19 cellular contexts compared by ENCODE assay signal in the genomic region with DNA sequence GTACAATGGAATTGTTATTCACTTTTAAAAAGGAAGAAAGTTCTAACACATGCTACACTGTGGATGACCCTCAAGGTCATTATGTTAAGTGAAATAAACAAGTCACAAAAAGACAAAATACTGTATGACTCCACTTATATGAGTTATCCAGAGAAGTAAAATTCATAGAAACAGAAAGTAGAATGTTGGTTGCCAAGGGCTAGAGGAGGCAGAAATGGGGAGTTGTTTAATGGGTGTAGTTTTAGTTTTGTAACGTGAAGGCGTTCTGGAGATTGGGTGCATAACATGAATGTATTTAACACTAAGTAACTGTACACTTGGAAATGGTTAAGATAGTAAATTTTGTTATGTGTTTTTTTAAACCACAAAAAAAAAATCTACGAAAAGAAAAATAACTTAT. TPM values are rescaled to one million over a fixed set of nuclear protein-coding genes. Genes with fewer than 3 reads are reported as not detected.
DNase-seq lines count a peak whose midpoint lies in the region; ATAC-seq and TF ChIP-seq lines count a peak whose summit lies in the region.
"Had no signal": no experiment of that assay in that cellular context is flagged by ENCODE, and none has a peak within 500 bp of the region (broad histone marks: within the 10 kb centered on the region; RNA-seq: fewer than 3 reads in every experiment).

No MANE protein-coding gene starts in this region.

- H3K27ac ChIP-seq in ACC112 (ENCODE audit: low read depth, low read length) (no peak overlapping the region), OCI-LY3 (ENCODE audit: low read length) (no peak overlapping the region)
- H3K27ac ChIP-seq: C4-2B had no signal

- TF ChIP-seq CTCF in OCI-LY3 (IDR thresholded peaks at IDR 0.05; ENCODE audit: low read depth, low read length): no peak

- no peaks in the 10 kb centered on the region for H3K9me3 Mint-ChIP-seq in dendritic cell treated with granulocyte-macrophage colony-stimulating factor and Interleukin-4, amounts not matched to agents 40 ng/mL and 50 ng/mL, for 4 days
- H3K9me3 Mint-ChIP-seq: CD4-positive, alpha-beta T cell; CD8-positive, alpha-beta T cell had no signal

- H3K79me2 ChIP-seq in ACC112 (ENCODE audit: control insufficient read depth, insufficient read depth, low read length, unreplicated experiment): no peaks in the 10 kb centered on the region
- H3K79me2 ChIP-seq in OCI-LY3 (ENCODE audit: low read length): no peaks in the 10 kb centered on the region

- no peaks in the 10 kb centered on the region for H4K20me1 ChIP-seq in OCI-LY3 (ENCODE audit: insufficient read depth, low read length)
- H4K20me1 ChIP-seq: BLaER1 treated with 17β-estradiol and CSF1 and Interleukin-3, amounts not matched to agents 10 nM and 100 nM had no signal

- H3K4me2 ChIP-seq in OCI-LY3 (ENCODE audit: low read length): 0 out of 2 replicates have a peak overlapping the region, but pooled peaks have one; percentile 3

- no peak overlapping the region for H3K4me3 ChIP-seq in ACC112 (ENCODE audit: low read depth, low read length)
- H3K4me3 ChIP-seq in OCI-LY3 (ENCODE audit: low read length): no peak overlapping the region
- H3K4me3 ChIP-seq in H7 (ENCODE audit: insufficient read depth, low read depth, low read length): no peak overlapping the region
- H3K4me3 ChIP-seq: BLaER1 treated with 17β-estradiol and CSF1 and Interleukin-3, amounts not matched to agents 10 nM and 100 nM had no signal

- H3K27me3 ChIP-seq in ACC112 (ENCODE audit: insufficient read depth, low read length) (no peaks in the 10 kb centered on the region), OCI-LY3 (ENCODE audit: low read depth, low read length) (no peaks in the 10 kb centered on the region), H7 (ENCODE audit: control insufficient read depth, insufficient read depth, low read length) (no peaks in the 10 kb centered on the region)

- no peaks in the 10 kb centered on the region for H3K36me3 ChIP-seq in ACC112 (ENCODE audit: insufficient read depth, low read length)
- H3K36me3 ChIP-seq in OCI-LY3 (replicated peaks; ENCODE audit: low read depth, low read length): no peaks in the 10 kb centered on the region
- H3K36me3 ChIP-seq in H7 (replicated peaks; ENCODE audit: control insufficient read depth, insufficient read depth, low read length): no peaks in the 10 kb centered on the region
- H3K36me3 ChIP-seq: BLaER1 treated with 17β-estradiol and CSF1 and Interleukin-3, amounts not matched to agents 10 nM and 100 nM had no signal

- H3K9me3 ChIP-seq in OCI-LY3 (ENCODE audit: insufficient read depth, low read length): no peaks in the 10 kb centered on the region
- H3K9me3 ChIP-seq: Caco-2 had no signal

- H3K36me3 Mint-ChIP-seq in dendritic cell treated with granulocyte-macrophage colony-stimulating factor and Interleukin-4, amounts not matched to agents 40 ng/mL and 50 ng/mL, for 4 days (ENCODE audit: low read depth): no peaks in the 10 kb centered on the region

- H3K4me1 ChIP-seq in ACC112 (ENCODE audit: control insufficient read depth, insufficient read depth, low read length, unreplicated experiment): peaks cover 15% of the 10 kb centered on the region
- peaks cover 17% of the 10 kb centered on the region for H3K4me1 ChIP-seq in OCI-LY3 (ENCODE audit: low read length)

- peaks cover 21% of the 10 kb centered on the region for H3K4me1 Mint-ChIP-seq in dendritic cell treated with granulocyte-macrophage colony-stimulating factor and Interleukin-4, amounts not matched to agents 40 ng/mL and 50 ng/mL, for 4 days (ENCODE audit: low read depth)
- H3K4me1 Mint-ChIP-seq: B cell had no signal

- no peak overlapping the region for H3K4me3 Mint-ChIP-seq in dendritic cell treated with granulocyte-macrophage colony-stimulating factor and Interleukin-4, amounts not matched to agents 40 ng/mL and 50 ng/mL, for 4 days
- H3K4me3 Mint-ChIP-seq: B cell; CD4-positive, alpha-beta T cell; CD8-positive, alpha-beta T cell had no signal

- H3K27me3 Mint-ChIP-seq in dendritic cell treated with granulocyte-macrophage colony-stimulating factor and Interleukin-4, amounts not matched to agents 40 ng/mL and 50 ng/mL, for 4 days: no peaks in the 10 kb centered on the region
- H3K27me3 Mint-ChIP-seq: B cell; CD4-positive, alpha-beta T cell had no signal

- H3K27ac Mint-ChIP-seq in dendritic cell treated with granulocyte-macrophage colony-stimulating factor and Interleukin-4, amounts not matched to agents 40 ng/mL and 50 ng/mL, for 4 days: peak overlapping the region; percentile 26
- H3K27ac Mint-ChIP-seq: B cell; CD4-positive, alpha-beta T cell; CD8-positive, alpha-beta T cell had no signal

- DNase-seq in left lobe of liver (ENCODE audit: low spot score): no peak
- DNase-seq in H7: no peak
- DNase-seq: 8988T; AML-193; Calu3; CD4-positive, alpha-beta T cell; CD8-positive, alpha-beta T cell; DMS79 treated with DMSO at 0.1 percent for 48 hours; GF-D8 had no signal

- no peak overlapping the region for H3K9ac ChIP-seq in OCI-LY3 (ENCODE audit: low read length)

- H2AFZ ChIP-seq in ACC112 (ENCODE audit: low read length, unreplicated experiment): peak overlapping the region; percentile 44
- H2AFZ ChIP-seq in OCI-LY3 (ENCODE audit: low read depth, low read length): no peak overlapping the region

- intact Hi-C loops in dendritic cell treated with granulocyte-macrophage colony-stimulating factor and Interleukin-4, amounts not matched to agents 40 ng/mL and 50 ng/mL, for 4 days (cut with micrococcal nuclease): no loop called here

- peak; percentile 34 for ATAC-seq in GM19351 (IDR thresholded peaks at IDR 0.05; ENCODE audit: unreplicated experiment)
- ATAC-seq in left lobe of liver: no peak
- ATAC-seq in GM21737 (IDR thresholded peaks at IDR 0.05; ENCODE audit: unreplicated experiment): no peak
- no peak for ATAC-seq in HG03045 (IDR thresholded peaks at IDR 0.05; ENCODE audit: unreplicated experiment)
- ATAC-seq: CD8-positive, alpha-beta T cell had no signal

RNA-seq across cellular contexts. Expression of gene CCDC81, which starts 43.8 kb away (rescaled TPM):
- total RNA-seq in left lobe of liver: 0.38 TPM
- 1.3 and 2.0 TPM in 2 replicates for total RNA-seq in H7 (2014; rRNA removed; shearing (Covaris generic))
